16 cellular contexts compared by ENCODE assay signal in the genomic region with DNA sequence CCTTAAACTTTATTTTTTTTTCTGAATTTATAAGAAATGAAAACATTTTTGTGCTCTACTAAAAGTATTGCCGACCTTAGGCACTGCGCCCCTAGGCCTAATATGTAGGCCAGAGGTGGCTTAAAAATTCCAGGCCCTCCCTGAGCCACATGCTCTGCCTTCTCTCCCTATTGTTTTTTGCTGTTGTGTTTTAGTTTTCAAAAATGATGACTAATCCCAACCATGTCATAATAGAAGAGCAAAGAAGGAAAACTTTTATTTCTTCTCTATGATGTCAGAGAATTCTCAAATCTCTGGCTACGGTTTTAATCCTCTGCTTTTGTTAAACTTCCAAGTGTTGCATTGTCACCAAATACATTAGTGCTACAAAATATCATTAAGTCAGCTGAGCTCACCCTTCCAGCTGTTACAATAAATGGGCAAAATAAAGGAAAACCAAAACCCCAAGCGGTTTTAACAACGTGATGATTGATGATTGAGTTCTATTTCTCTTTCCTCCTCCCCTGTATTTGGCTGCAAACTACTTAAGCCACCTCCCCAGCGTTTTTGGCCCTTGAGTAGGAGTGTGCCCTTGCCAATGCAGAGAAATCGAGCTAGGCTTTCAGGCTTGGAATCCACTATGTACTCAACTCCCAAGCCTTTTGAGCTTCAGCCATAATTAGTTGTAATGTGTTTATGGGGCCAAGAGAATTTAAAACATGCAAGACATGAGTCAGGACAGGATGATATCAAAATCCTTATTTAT.
A peak's percentile ranks its signal among the peaks of the same experiment; 100 is the strongest.
DNase-seq lines count a peak whose midpoint lies in the region; ATAC-seq and TF ChIP-seq lines count a peak whose summit lies in the region.
"Had no signal": no experiment of that assay in that cellular context is flagged by ENCODE, and none has a peak within 500 bp of the region (broad histone marks: within the 10 kb centered on the region; RNA-seq: fewer than 3 reads in every experiment).

No MANE protein-coding gene starts in this region.

- no peaks in the 10 kb centered on the region for H4K20me1 ChIP-seq in GM23338 (replicated peaks; ENCODE audit: insufficient read depth)

- H3K4me1 Mint-ChIP-seq in GM23338: no peaks in the 10 kb centered on the region
- H3K4me1 Mint-ChIP-seq: CD14-positive monocyte had no signal

- no peaks in the 10 kb centered on the region for H3K79me2 ChIP-seq in GM23338 (replicated peaks; ENCODE audit: insufficient read depth)

- H3K9me2 ChIP-seq in GM23338 (ENCODE audit: insufficient read depth): no peaks in the 10 kb centered on the region

- no peaks in the 10 kb centered on the region for H3K9me3 Mint-ChIP-seq in GM23338

- no peaks in the 10 kb centered on the region for H3K27me3 ChIP-seq in GM23338 (ENCODE audit: insufficient read depth)
- H3K27me3 ChIP-seq: MG63, Peyer's patch, SJSA1 had no signal

- no peaks in the 10 kb centered on the region for H3F3A ChIP-seq in GM23338 (replicated peaks; ENCODE audit: low read depth)

- H3K4me2 ChIP-seq in GM23338: no peak overlapping the region

- no peak for TF ChIP-seq CTCF in GM23338 (conservative IDR thresholded peaks at IDR 0.05; ENCODE audit: low read depth in 2 of 2)

- intact Hi-C loops in left colon (cut with DNase I, micrococcal nuclease): no loop called here

- no peaks in the 10 kb centered on the region for H3K36me3 ChIP-seq in GM23338 (ENCODE audit: insufficient read depth)
- H3K36me3 ChIP-seq: MG63, Peyer's patch, SJSA1 had no signal

- H3K27ac ChIP-seq in GM23338 (ENCODE audit: low read depth): no peak overlapping the region
- H3K27ac ChIP-seq: HL-60, Peyer's patch, SJSA1 had no signal

- no peak overlapping the region for H3K4me3 Mint-ChIP-seq in GM23338
- H3K4me3 Mint-ChIP-seq: CD14-positive monocyte had no signal

- no peaks in the 10 kb centered on the region for H3K36me3 Mint-ChIP-seq in GM23338 (ENCODE audit: low read depth)
- H3K36me3 Mint-ChIP-seq: CD14-positive monocyte had no signal

- peak; percentile 81 for DNase-seq in DMS 273 (lab: John Stamatoyannopoulos, UW; ENCODE audit: unreplicated experiment)
- DNase-seq in GM23338 (ENCODE audit: low spot score): no peak
- DNase-seq in astrocyte of the hippocampus (ENCODE audit: low read depth, low spot score): peak; percentile 73
- peak; percentile 43 for DNase-seq in medulla oblongata (ENCODE audit: extremely low spot score)
- no peak for DNase-seq in activated T-cell treated with anti-CD3 and anti-CD28 coated beads for 4 hours
- no peak for DNase-seq in left colon
- DNase-seq: ACHN, HCEC 1CT, IMR-90, MG63, NCI-H1105, Peyer's patch had no signal

- H3K4me1 ChIP-seq in GM23338 (ENCODE audit: insufficient read depth): no peaks in the 10 kb centered on the region
- H3K4me1 ChIP-seq: Peyer's patch, SJSA1 had no signal

- no peak for ATAC-seq in GM23338
- no peak for ATAC-seq in GM18867 (IDR thresholded peaks at IDR 0.05; ENCODE audit: unreplicated experiment)
- no peak for ATAC-seq in left colon

- H2AFZ ChIP-seq in GM23338: peak overlapping the region; percentile 40; the same call in 1 of the 2 replicates

- H3K4me3 ChIP-seq in GM23338: no peak overlapping the region
- H3K4me3 ChIP-seq: MG63, Peyer's patch, SJSA1 had no signal

- no peak overlapping the region for H3K27ac Mint-ChIP-seq in GM23338
- H3K27ac Mint-ChIP-seq: CD14-positive monocyte had no signal

- no peaks in the 10 kb centered on the region for H3K27me3 Mint-ChIP-seq in GM23338 (ENCODE audit: insufficient read depth, low read depth, poor library complexity)

TF ChIP-seq in GM23338, 12 proteins besides CTCF, POLR2A, EP300 and RAD21 (continues in another document):
- no peak for TF ChIP-seq STAT1 (IDR thresholded peaks at IDR 0.05; ENCODE audit: unreplicated experiment)
- TF ChIP-seq, protein P1, sequence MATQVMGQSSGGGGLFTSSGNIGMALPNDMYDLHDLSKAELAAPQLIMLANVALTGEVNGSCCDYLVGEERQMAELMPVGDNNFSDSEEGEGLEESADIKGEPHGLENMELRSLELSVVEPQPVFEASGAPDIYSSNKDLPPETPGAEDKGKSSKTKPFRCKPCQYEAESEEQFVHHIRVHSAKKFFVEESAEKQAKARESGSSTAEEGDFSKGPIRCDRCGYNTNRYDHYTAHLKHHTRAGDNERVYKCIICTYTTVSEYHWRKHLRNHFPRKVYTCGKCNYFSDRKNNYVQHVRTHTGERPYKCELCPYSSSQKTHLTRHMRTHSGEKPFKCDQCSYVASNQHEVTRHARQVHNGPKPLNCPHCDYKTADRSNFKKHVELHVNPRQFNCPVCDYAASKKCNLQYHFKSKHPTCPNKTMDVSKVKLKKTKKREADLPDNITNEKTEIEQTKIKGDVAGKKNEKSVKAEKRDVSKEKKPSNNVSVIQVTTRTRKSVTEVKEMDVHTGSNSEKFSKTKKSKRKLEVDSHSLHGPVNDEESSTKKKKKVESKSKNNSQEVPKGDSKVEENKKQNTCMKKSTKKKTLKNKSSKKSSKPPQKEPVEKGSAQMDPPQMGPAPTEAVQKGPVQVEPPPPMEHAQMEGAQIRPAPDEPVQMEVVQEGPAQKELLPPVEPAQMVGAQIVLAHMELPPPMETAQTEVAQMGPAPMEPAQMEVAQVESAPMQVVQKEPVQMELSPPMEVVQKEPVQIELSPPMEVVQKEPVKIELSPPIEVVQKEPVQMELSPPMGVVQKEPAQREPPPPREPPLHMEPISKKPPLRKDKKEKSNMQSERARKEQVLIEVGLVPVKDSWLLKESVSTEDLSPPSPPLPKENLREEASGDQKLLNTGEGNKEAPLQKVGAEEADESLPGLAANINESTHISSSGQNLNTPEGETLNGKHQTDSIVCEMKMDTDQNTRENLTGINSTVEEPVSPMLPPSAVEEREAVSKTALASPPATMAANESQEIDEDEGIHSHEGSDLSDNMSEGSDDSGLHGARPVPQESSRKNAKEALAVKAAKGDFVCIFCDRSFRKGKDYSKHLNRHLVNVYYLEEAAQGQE (IDR thresholded peaks at IDR 0.05; ENCODE audit: unreplicated experiment): no peak
- TF ChIP-seq ZNF331 (CRISPR knock-in tag; IDR thresholded peaks at IDR 0.05; ENCODE audit: low read depth): no peak
- no peak for TF ChIP-seq POLR2AphosphoS5 (IDR thresholded peaks at IDR 0.05; ENCODE audit: low read depth)
- TF ChIP-seq EZH2 (IDR thresholded peaks at IDR 0.05; ENCODE audit: low read depth, unreplicated experiment): no peak
- TF ChIP-seq EZH2phosphoT487 (IDR thresholded peaks at IDR 0.05; ENCODE audit: unreplicated experiment): no peak
- TF ChIP-seq JUNB (IDR thresholded peaks at IDR 0.05; ENCODE audit: unreplicated experiment): no peak
- no peak for TF ChIP-seq NANOG (IDR thresholded peaks at IDR 0.05; ENCODE audit: borderline replicate concordance)
- no peak for TF ChIP-seq ZNF114 (CRISPR knock-in tag; IDR thresholded peaks at IDR 0.05)
- TF ChIP-seq CREB1 (CRISPR knock-in tag; IDR thresholded peaks at IDR 0.05; ENCODE audit: low read depth): no peak

Comparison
In these comparisons a context has a peak if more than half of its experiments do, and no peak if none do; other contexts are left out.
1. DNase-seq: peak in DMS 273 (single experiment), astrocyte of the hippocampus (single experiment) and medulla oblongata (single experiment); none in GM23338 (single experiment), activated T-cell treated with anti-CD3 and anti-CD28 coated beads for 4 hours (single experiment) and left colon (0 of 2).